Comparison of ENCODE assay signal across 1 cellular context in the genomic region with DNA sequence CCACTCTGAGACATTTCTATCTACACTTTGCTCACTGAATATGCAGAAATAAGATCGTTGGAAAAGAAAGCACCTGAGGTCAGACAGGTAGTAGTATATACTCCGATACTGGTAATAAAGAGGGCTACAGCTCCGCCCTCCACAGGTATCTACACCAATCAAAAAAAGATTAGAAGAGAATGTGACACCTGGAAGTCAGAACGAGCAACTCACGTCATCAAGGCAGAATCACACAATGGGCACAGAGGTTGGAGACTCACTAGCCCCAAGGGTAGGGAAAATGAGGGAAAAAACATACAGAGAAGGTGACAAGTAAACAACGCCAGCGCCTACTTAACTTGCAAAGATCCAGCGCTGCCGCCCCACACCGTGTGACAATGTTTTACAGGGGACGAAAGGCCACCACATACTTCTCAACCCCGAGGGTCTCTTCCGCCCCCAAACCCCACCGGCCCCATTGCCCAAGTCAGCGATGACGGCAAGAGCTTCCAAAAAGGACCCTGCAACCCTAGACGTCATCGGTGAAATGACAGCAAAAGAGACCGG.
TF ChIP-seq lines count a peak whose summit lies in the region.

No MANE protein-coding gene starts in this region.

TF ChIP-seq in IMR-90, 13 proteins besides CTCF, POLR2A, EP300 and RAD21 (continued from another document):
- TF ChIP-seq, protein P1, sequence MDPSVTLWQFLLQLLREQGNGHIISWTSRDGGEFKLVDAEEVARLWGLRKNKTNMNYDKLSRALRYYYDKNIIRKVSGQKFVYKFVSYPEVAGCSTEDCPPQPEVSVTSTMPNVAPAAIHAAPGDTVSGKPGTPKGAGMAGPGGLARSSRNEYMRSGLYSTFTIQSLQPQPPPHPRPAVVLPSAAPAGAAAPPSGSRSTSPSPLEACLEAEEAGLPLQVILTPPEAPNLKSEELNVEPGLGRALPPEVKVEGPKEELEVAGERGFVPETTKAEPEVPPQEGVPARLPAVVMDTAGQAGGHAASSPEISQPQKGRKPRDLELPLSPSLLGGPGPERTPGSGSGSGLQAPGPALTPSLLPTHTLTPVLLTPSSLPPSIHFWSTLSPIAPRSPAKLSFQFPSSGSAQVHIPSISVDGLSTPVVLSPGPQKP (IDR thresholded peaks at IDR 0.05; ENCODE audit: borderline replicate concordance, low read depth, low read length): no peak
- TF ChIP-seq CEBPB (IDR thresholded peaks at IDR 0.05; ENCODE audit: low read depth, low read length): no peak
